1 cellular context compared by ENCODE assay signal in genomic region chr6:39724787-39725631, GRCh38.
TF ChIP-seq lines count a peak whose summit lies in the region.

Gene KIF6 (minus strand): TSS chr6:39725408. CDS start chr6:39725310, 98 bp downstream.

TF ChIP-seq in Ishikawa, 13 proteins besides CTCF, POLR2A, EP300 and RAD21 (continued from another document):
- peak; percentile 70 for TF ChIP-seq USF1 (IDR thresholded peaks at IDR 0.05)
